9 cellular contexts compared by ENCODE assay signal in genomic region chr4:16025268-16025667, GRCh38. TPM values are rescaled to one million over a fixed set of nuclear protein-coding genes. Genes with fewer than 3 reads are reported as not detected.
"Had no signal": no experiment of that assay in that cellular context is flagged by ENCODE, and none has a peak within 500 bp of the region (broad histone marks: within the 10 kb centered on the region; RNA-seq: fewer than 3 reads in every experiment).

No MANE protein-coding gene starts in this region.

- H3K4me3 ChIP-seq: GM23248, HAP-1, K562 had no signal

- DNase-seq: GM23248, GOT3, H7, HFFc6, IMR-90 had no signal

- H3K27ac ChIP-seq: GM23248 had no signal

- ATAC-seq: HCT116 had no signal

- H3K9me3 ChIP-seq: HAP-1 had no signal

- H3K36me3 ChIP-seq: HAP-1 had no signal

RNA-seq across cellular contexts. Expression of gene PROM1, which starts 58.6 kb away (rescaled TPM):
- total RNA-seq: GM23248, H4, IMR-90, K562 had no signal
- polyA plus RNA-seq: GM23248, IMR-90 had no signal
